ENCODE assay signal across 8 cellular contexts in the genomic region with DNA sequence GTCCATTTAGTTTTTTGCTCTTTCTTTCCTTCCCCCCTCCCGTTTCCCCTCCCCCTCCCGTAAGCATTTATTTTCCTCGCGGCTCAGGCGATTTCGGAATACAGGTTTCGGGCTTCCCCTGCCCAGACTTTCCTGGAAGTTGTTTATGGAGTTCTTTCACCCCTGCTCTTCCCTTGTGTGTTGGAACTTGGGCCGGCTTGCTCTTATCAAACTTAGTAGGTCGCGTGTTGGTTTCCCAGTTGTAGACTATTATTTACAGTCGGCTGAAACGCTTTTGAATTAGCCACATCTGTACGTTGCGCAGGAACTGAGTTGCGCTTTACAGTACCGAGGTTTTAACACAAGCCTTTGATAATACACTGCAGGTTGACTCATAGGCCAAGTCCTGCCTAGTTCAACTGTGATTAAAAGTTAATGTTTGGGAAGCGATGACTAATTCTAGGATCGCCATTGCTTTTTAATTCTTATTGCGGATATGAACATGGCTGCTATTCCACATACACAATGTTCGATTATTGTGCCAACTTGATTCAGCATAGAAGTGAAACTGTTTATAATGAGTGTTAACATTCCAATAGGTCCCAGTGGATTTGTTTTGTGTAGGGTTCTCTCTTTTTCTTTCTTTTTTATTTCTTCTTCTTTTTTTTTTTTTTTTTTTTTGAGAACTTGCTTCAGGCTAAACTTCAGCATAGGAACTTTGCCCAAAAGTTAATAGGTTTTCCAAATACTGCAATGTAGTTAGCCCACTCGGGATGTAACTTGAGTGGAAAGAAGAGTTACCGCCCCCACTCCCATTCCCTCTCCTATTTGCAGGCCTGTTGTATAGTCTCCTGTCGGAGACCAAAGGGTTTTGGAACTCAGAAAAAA. TPM values are rescaled to one million over a fixed set of nuclear protein-coding genes. Genes with fewer than 3 reads are reported as not detected.
DNase-seq lines count a peak whose midpoint lies in the region; ATAC-seq and TF ChIP-seq lines count a peak whose summit lies in the region.

No MANE protein-coding gene starts in this region.

- intact Hi-C loops in A673 (cut with micrococcal nuclease; ENCODE audit: unreplicated experiment): loop anchor here (2.0 to 10.0 kb wide), 4 partner anchors 75 to 235 kb away; a partner anchor contains a TSS

- H3K27ac ChIP-seq in A673 (ENCODE audit: low read depth, low read length, poor library complexity, severe bottlenecking): peak overlapping the region; percentile 97

- no peak for ATAC-seq in GM18519 (IDR thresholded peaks at IDR 0.05; ENCODE audit: low FRiP score, unreplicated experiment)

- H3K36me3 ChIP-seq in A673 (ENCODE audit: insufficient read depth, low read length, poor library complexity, severe bottlenecking): peaks cover 15% of the 10 kb centered on the region
- peaks cover 11% of the 10 kb centered on the region for H3K36me3 ChIP-seq in neuron (ENCODE audit: insufficient read depth, low read length)

- H3K4me3 ChIP-seq in A673 (ENCODE audit: low read depth, low read length, poor library complexity, severe bottlenecking): peak overlapping the region; percentile 85
- H3K4me3 ChIP-seq in fibroblast of villous mesenchyme (ENCODE audit: low read depth, low read length): peak overlapping the region; percentile 95
- H3K4me3 ChIP-seq in neuron (ENCODE audit: low read length): peak overlapping the region; percentile 97

- H3K27me3 ChIP-seq in A673 (replicated peaks; ENCODE audit: insufficient read depth, low read depth, low read length, poor library complexity) (no peaks in the 10 kb centered on the region), neuron (ENCODE audit: insufficient read depth, low read length) (no peaks in the 10 kb centered on the region)

- CTCF ChIA-PET in A673 (lab: Charles Lee): no interaction called here

- H2AFZ ChIP-seq in neuron (ENCODE audit: low read depth, low read length): peak overlapping the region; percentile 37

- no peaks in the 10 kb centered on the region for H3K9me3 ChIP-seq in A673 (ENCODE audit: low read depth, low read length, poor library complexity, severe bottlenecking)
- no peaks in the 10 kb centered on the region for H3K9me3 ChIP-seq in neuron (ENCODE audit: low read length)

- peak; percentile 81 for DNase-seq in A673 (ENCODE audit: low spot score)
- DNase-seq in HK-2 (ENCODE audit: unreplicated experiment): peak; percentile 37
- DNase-seq in activated T-cell treated with anti-CD3 and anti-CD28 coated beads, Interleukin-2, amount 50 U/mL, for 48 hours: peak; percentile 17 to 24
- peak; percentile 95 for DNase-seq in fibroblast of villous mesenchyme (ENCODE audit: low read depth)
- DNase-seq in DMS153 treated with DMSO at 0.1 percent for 48 hours (lab: John Stamatoyannopoulos, UW; ENCODE audit: unreplicated experiment): no peak
- no peak for DNase-seq in HuH-7.5 (ENCODE audit: low spot score)

- TSS peak; percentile 51 for BruUV-seq in A673 (replicated peaks; lab: Mats Ljungman, UMichigan)

- H3K4me1 ChIP-seq in A673 (ENCODE audit: insufficient read depth, low read length, poor library complexity, severe bottlenecking) (peaks cover 54% of the 10 kb centered on the region), neuron (ENCODE audit: insufficient read depth, low read length) (peaks cover 45% of the 10 kb centered on the region)

- TF ChIP-seq CTCF in A673 (conservative IDR thresholded peaks at IDR 0.05; ENCODE audit: low read depth, low read length): no peak
- TF ChIP-seq CTCF in fibroblast of villous mesenchyme (IDR thresholded peaks at IDR 0.05; ENCODE audit: insufficient read depth, low read depth, low read length): no peak

- POLR2A ChIA-PET in A673 (lab: Charles Lee; ENCODE audit: low non-redundant PET): no interaction called here

RNA-seq across cellular contexts. Expression of a gene that starts 1.8 kb away (rescaled TPM):
- total RNA-seq in A673 (2021) (124 and 134 TPM in 2 replicates), fibroblast of villous mesenchyme (127 and 148 TPM in 2 replicates)

Comparison
In these comparisons a context has a peak if more than half of its experiments do, and no peak if none do; other contexts are left out.
1. DNase-seq: peak in A673 (single experiment), HK-2 (single experiment), activated T-cell treated with anti-CD3 and anti-CD28 coated beads, Interleukin-2, amount 50 U/mL, for 48 hours (2 of 2) and fibroblast of villous mesenchyme (single experiment); none in DMS153 treated with DMSO at 0.1 percent for 48 hours (single experiment) and HuH-7.5 (single experiment).
2. Peak in every context shown above with its lines, with median percentiles within 50 percentile points of each other: H3K4me3 ChIP-seq.